8 cellular contexts compared by ENCODE assay signal in genomic region chr14:92726135-92726932, GRCh38. TPM values are rescaled to one million over a fixed set of nuclear protein-coding genes. Genes with fewer than 3 reads are reported as not detected.
DNase-seq lines count a peak whose midpoint lies in the region; ATAC-seq and TF ChIP-seq lines count a peak whose summit lies in the region.

No MANE protein-coding gene starts in this region.

- peaks cover 5% of the 10 kb centered on the region for H3K36me3 ChIP-seq in cardiac muscle cell

- DNase-seq in activated CD8-positive, alpha-beta memory T cell treated with anti-CD3 and anti-CD28 coated beads, Interleukin-2, amount 10 ng/mL, durations not matched to agents 7 days and 5 days, result peak; percentile 70
- DNase-seq in activated CD8-positive, alpha-beta memory T cell treated with anti-CD3 and anti-CD28 coated beads for 24 hours, result no peak
- peak; percentile 72 for DNase-seq in activated CD4-positive, alpha-beta memory T cell treated with anti-CD3 and anti-CD28 coated beads, Interleukin-2, amount 10 ng/mL, durations not matched to agents 7 days and 5 days
- DNase-seq in cardiac muscle cell (ENCODE audit: low read depth in 1 of 2, low spot score in 1 of 2) (peak in 1 of 2 donors; percentile 97), NCI-H2081 (lab: John Stamatoyannopoulos, UW) (no peak)
- peak; percentile 26 for DNase-seq in stimulated activated CD4-positive, alpha-beta T cell treated with anti-CD3 and anti-CD28 coated beads, Interleukin-4, amount 100 ng/mL, for 24 hours

- ATAC-seq in activated CD8-positive, alpha-beta memory T cell treated with anti-CD3 and anti-CD28 coated beads, Interleukin-2, amount 10 ng/mL, durations not matched to agents 7 days and 5 days, result peak; percentile 78
- no peak for ATAC-seq in GM21447 (IDR thresholded peaks at IDR 0.05; ENCODE audit: unreplicated experiment)
- ATAC-seq in GM18517 (IDR thresholded peaks at IDR 0.05; ENCODE audit: unreplicated experiment), result no peak

- H3K4me1 ChIP-seq in cardiac muscle cell (ENCODE audit: low read depth), result peaks cover 29% of the 10 kb centered on the region

- no peak for TF ChIP-seq CTCF in cardiac muscle cell (IDR thresholded peaks at IDR 0.05; ENCODE audit: low read depth, low read length)

- H3K9me3 ChIP-seq in cardiac muscle cell (ENCODE audit: low read depth), result no peaks in the 10 kb centered on the region

- peaks cover 30% of the 10 kb centered on the region for H3K4me1 Mint-ChIP-seq in activated CD8-positive, alpha-beta memory T cell treated with anti-CD3 and anti-CD28 coated beads, Interleukin-2, amount 10 ng/mL, durations not matched to agents 7 days and 5 days
- H3K4me1 Mint-ChIP-seq in activated CD4-positive, alpha-beta memory T cell treated with anti-CD3 and anti-CD28 coated beads, Interleukin-2, amount 10 ng/mL, durations not matched to agents 7 days and 5 days, result peaks cover 43% of the 10 kb centered on the region

- POLR2A ChIA-PET in activated CD4-positive, alpha-beta memory T cell treated with anti-CD3 and anti-CD28 coated beads, Interleukin-2, amount 10 ng/mL, durations not matched to agents 7 days and 5 days (lab: Charles Lee), result interaction anchor here (1.0 to 1.3 kb wide), 3 partner anchors 9 to 59 kb away, joined by 3 to 4 read pairs (median 3); no protein-coding TSS in a partner anchor

- H3K4me3 Mint-ChIP-seq in activated CD8-positive, alpha-beta memory T cell treated with anti-CD3 and anti-CD28 coated beads, Interleukin-2, amount 10 ng/mL, durations not matched to agents 7 days and 5 days, result no peak overlapping the region
- no peak overlapping the region for H3K4me3 Mint-ChIP-seq in activated CD4-positive, alpha-beta memory T cell treated with anti-CD3 and anti-CD28 coated beads, Interleukin-2, amount 10 ng/mL, durations not matched to agents 7 days and 5 days

- H3K9me3 Mint-ChIP-seq in activated CD8-positive, alpha-beta memory T cell treated with anti-CD3 and anti-CD28 coated beads, Interleukin-2, amount 10 ng/mL, durations not matched to agents 7 days and 5 days (ENCODE audit: low read depth), result no peaks in the 10 kb centered on the region
- H3K9me3 Mint-ChIP-seq in activated CD4-positive, alpha-beta memory T cell treated with anti-CD3 and anti-CD28 coated beads, Interleukin-2, amount 10 ng/mL, durations not matched to agents 7 days and 5 days, result peaks cover 7% of the 10 kb centered on the region

- CTCF ChIA-PET in activated CD8-positive, alpha-beta memory T cell treated with anti-CD3 and anti-CD28 coated beads, Interleukin-2, amount 10 ng/mL, durations not matched to agents 7 days and 5 days (lab: Charles Lee), result interaction anchor here (0.6 to 1.7 kb wide), 7 partner anchors 12 to 580 kb away, joined by 3 to 5 read pairs (median 3); partner anchors contain the start of gene LGMN
- CTCF ChIA-PET in activated CD4-positive, alpha-beta memory T cell treated with anti-CD3 and anti-CD28 coated beads, Interleukin-2, amount 10 ng/mL, durations not matched to agents 7 days and 5 days (lab: Charles Lee), result interaction anchor here (0.6 to 1.8 kb wide), 10 partner anchors 11 to 74 kb away, joined by 3 to 7 read pairs (median 4); no protein-coding TSS in a partner anchor

- peaks cover 2% of the 10 kb centered on the region for H3K36me3 Mint-ChIP-seq in activated CD8-positive, alpha-beta memory T cell treated with anti-CD3 and anti-CD28 coated beads, Interleukin-2, amount 10 ng/mL, durations not matched to agents 7 days and 5 days
- H3K36me3 Mint-ChIP-seq in activated CD4-positive, alpha-beta memory T cell treated with anti-CD3 and anti-CD28 coated beads, Interleukin-2, amount 10 ng/mL, durations not matched to agents 7 days and 5 days (ENCODE audit: low read depth), result peaks cover 10% of the 10 kb centered on the region

- no peaks in the 10 kb centered on the region for H3K27me3 ChIP-seq in cardiac muscle cell

- no peak overlapping the region for H3K4me3 ChIP-seq in cardiac muscle cell

- peaks cover 53% of the 10 kb centered on the region for H3K27me3 Mint-ChIP-seq in activated CD8-positive, alpha-beta memory T cell treated with anti-CD3 and anti-CD28 coated beads, Interleukin-2, amount 10 ng/mL, durations not matched to agents 7 days and 5 days
- peaks cover 33% of the 10 kb centered on the region for H3K27me3 Mint-ChIP-seq in activated CD4-positive, alpha-beta memory T cell treated with anti-CD3 and anti-CD28 coated beads, Interleukin-2, amount 10 ng/mL, durations not matched to agents 7 days and 5 days

- H3K27ac ChIP-seq in cardiac muscle cell, result peak overlapping the region; percentile 91

- H3K27ac Mint-ChIP-seq in activated CD8-positive, alpha-beta memory T cell treated with anti-CD3 and anti-CD28 coated beads, Interleukin-2, amount 10 ng/mL, durations not matched to agents 7 days and 5 days, result peak overlapping the region; percentile 47
- peak overlapping the region; percentile 27 for H3K27ac Mint-ChIP-seq in activated CD4-positive, alpha-beta memory T cell treated with anti-CD3 and anti-CD28 coated beads, Interleukin-2, amount 10 ng/mL, durations not matched to agents 7 days and 5 days

RNA-seq across cellular contexts. Expression of gene LGMN, which starts 22.1 kb away (rescaled TPM):
- 1 to 10 TPM in 1 of 2 experiments, under 1 TPM in 1; 0.63 to 1.2 TPM for total RNA-seq in activated CD8-positive, alpha-beta memory T cell treated with anti-CD3 and anti-CD28 coated beads, Interleukin-2, amount 10 ng/mL, durations not matched to agents 7 days and 5 days
- total RNA-seq in activated CD4-positive, alpha-beta memory T cell treated with anti-CD3 and anti-CD28 coated beads, Interleukin-2, amount 10 ng/mL, durations not matched to agents 7 days and 5 days, result 1 to 10 TPM; 5.3 to 5.9 TPM
- 243 and 244 TPM in 2 replicates for total RNA-seq in cardiac muscle cell
- polyA plus RNA-seq in cardiac muscle cell, result 205 and 275 TPM in 2 replicates

Comparison
In these comparisons a context has a peak if more than half of its experiments do, and no peak if none do; other contexts are left out.
1. DNase-seq: peak in activated CD8-positive, alpha-beta memory T cell treated with anti-CD3 and anti-CD28 coated beads, Interleukin-2, amount 10 ng/mL, durations not matched to agents 7 days and 5 days (single experiment), activated CD4-positive, alpha-beta memory T cell treated with anti-CD3 and anti-CD28 coated beads, Interleukin-2, amount 10 ng/mL, durations not matched to agents 7 days and 5 days (single experiment) and stimulated activated CD4-positive, alpha-beta T cell treated with anti-CD3 and anti-CD28 coated beads, Interleukin-4, amount 100 ng/mL, for 24 hours (single experiment); none in activated CD8-positive, alpha-beta memory T cell treated with anti-CD3 and anti-CD28 coated beads for 24 hours (single experiment) and NCI-H2081 (0 of 2).
2. RNA of gene LGMN, which starts 22.1 kb away (total RNA-seq): 243 to 244 TPM in cardiac muscle cell; 5.3 to 5.9 TPM in activated CD4-positive, alpha-beta memory T cell treated with anti-CD3 and anti-CD28 coated beads, Interleukin-2, amount 10 ng/mL, durations not matched to agents 7 days and 5 days and 0.63 to 1.2 TPM in activated CD8-positive, alpha-beta memory T cell treated with anti-CD3 and anti-CD28 coated beads, Interleukin-2, amount 10 ng/mL, durations not matched to agents 7 days and 5 days; every median in the first group is over 10 times any median in the second.